8 cellular contexts compared by ENCODE assay signal in the genomic region with DNA sequence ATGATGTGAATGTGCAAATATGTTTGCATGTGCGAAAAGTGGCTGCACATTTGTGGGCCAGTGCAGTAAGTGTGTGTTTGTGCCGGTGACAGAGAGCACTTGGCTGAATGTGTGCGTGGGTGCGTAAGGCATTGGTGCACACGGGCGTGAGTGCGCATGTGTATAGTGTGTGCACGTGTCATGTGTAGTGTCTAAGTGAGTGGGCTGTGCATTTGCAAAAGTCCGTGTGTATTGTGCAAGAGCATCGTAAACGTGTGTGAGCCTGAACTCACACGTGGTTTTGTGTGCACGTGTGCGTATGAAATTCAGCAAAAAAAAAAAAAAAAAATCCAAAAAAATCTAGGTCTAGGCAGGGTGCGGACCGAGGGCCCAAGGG. TPM values are rescaled to one million over a fixed set of nuclear protein-coding genes. Genes with fewer than 3 reads are reported as not detected.
DNase-seq lines count a peak whose midpoint lies in the region; ATAC-seq and TF ChIP-seq lines count a peak whose summit lies in the region.

No MANE protein-coding gene starts in this region.

- peaks cover 0 to 2% (median 0%) of the 10 kb centered on the region in 5 experiments for H3K9me3 Mint-ChIP-seq in brain

- no peaks in the 10 kb centered on the region for H3K36me3 Mint-ChIP-seq in brain

- H3K9me3 ChIP-seq in neuronal stem cell (replicated peaks in 1 of 2; ENCODE audit: control insufficient read depth in 2 of 2, insufficient read depth in 1 of 2, low read depth in 1 of 2, low read length in 2 of 2) = peaks cover 1 to 4% of the 10 kb centered on the region in 2 donors

- no peak for TF ChIP-seq CTCF in brain (conservative IDR thresholded peaks at IDR 0.05)

- H3K4ac ChIP-seq in neuronal stem cell (ENCODE audit: low read length) = no peak overlapping the region

- peak overlapping the region; percentile 62 for H2AK5ac ChIP-seq in neuronal stem cell (ENCODE audit: low read depth, low read length)

- peak overlapping the region in 1 of 2 donors; percentile 61 for H3K4me3 ChIP-seq in neuronal stem cell (ENCODE audit: low read length in 2 of 2)

- no peak overlapping the region for H2BK15ac ChIP-seq in neuronal stem cell (ENCODE audit: low read length)

- no CpG with 5 or more reads among the region's 16 CpGs for WGBS in neuronal stem cell (ENCODE audit: extremely low coverage in 2 of 2, insufficient read length in 2 of 2, insufficient replicate concordance in 1 of 2), 2 donors

- H3K4me3 Mint-ChIP-seq in brain = peak overlapping the region; percentile 86 to 91 (median 87)

- no peak overlapping the region for H3K27ac Mint-ChIP-seq in brain

- H3K27me3 ChIP-seq in neuronal stem cell (ENCODE audit: control insufficient read depth in 3 of 3, insufficient read depth in 3 of 3, low read depth in 1 of 3, low read length in 3 of 3) = peaks cover 0 to 44% (median 14%) of the 10 kb centered on the region in 3 experiments

- no peak overlapping the region for H3K27ac ChIP-seq in neuronal stem cell (replicated peaks; ENCODE audit: low read length)

- peak overlapping the region; percentile 44 for H3K9ac ChIP-seq in neuronal stem cell (ENCODE audit: low read depth, low read length, poor library complexity)

- H3K36me3 ChIP-seq in neuronal stem cell (replicated peaks in 1 of 2; ENCODE audit: control insufficient read depth in 2 of 2, insufficient read depth in 2 of 2, low read length in 2 of 2) = no peaks in the 10 kb centered on the region

- H3K27me3 Mint-ChIP-seq in brain = peaks cover 84% of the 10 kb centered on the region

- no peaks in the 10 kb centered on the region for H3K79me1 ChIP-seq in neuronal stem cell (ENCODE audit: low read depth, low read length)

- H3K4me2 ChIP-seq in neuronal stem cell (ENCODE audit: insufficient read depth, low read length, poor library complexity, severe bottlenecking) = peak overlapping the region; percentile 72

- H3K14ac ChIP-seq in neuronal stem cell (ENCODE audit: low read length) = no peak overlapping the region

- no peak overlapping the region for H2BK120ac ChIP-seq in neuronal stem cell (ENCODE audit: low read depth, low read length)

- peak overlapping the region; percentile 84 for H3K18ac ChIP-seq in neuronal stem cell (ENCODE audit: low read length)

- H2AFZ ChIP-seq in neuronal stem cell (ENCODE audit: low read length) = no peak overlapping the region

- no peak overlapping the region for H4K91ac ChIP-seq in neuronal stem cell (ENCODE audit: low read depth, low read length, poor library complexity)

- no peak overlapping the region for H2BK5ac ChIP-seq in neuronal stem cell (ENCODE audit: low read length)

- peaks cover 7 to 10% of the 10 kb centered on the region in 2 donors for H3K4me1 ChIP-seq in neuronal stem cell (ENCODE audit: control insufficient read depth in 2 of 2, insufficient read depth in 1 of 2, low read depth in 1 of 2, low read length in 2 of 2)

- no peak overlapping the region for H3K23ac ChIP-seq in neuronal stem cell (ENCODE audit: low read depth, low read length, poor library complexity)

- peak; percentile 18 for ATAC-seq in GM18909 (IDR thresholded peaks at IDR 0.05; ENCODE audit: poor library complexity, unreplicated experiment)
- ATAC-seq in HG03175 (IDR thresholded peaks at IDR 0.05; ENCODE audit: unreplicated experiment) = peak; percentile 20

- H3K4me1 Mint-ChIP-seq in brain = peaks cover 56% of the 10 kb centered on the region

- H4K8ac ChIP-seq in neuronal stem cell (ENCODE audit: low read depth, low read length) = no peak overlapping the region

- DNase-seq in neuronal stem cell (ENCODE audit: low spot score) = no peak
- no peak for DNase-seq in NCI-H82 (lab: John Stamatoyannopoulos, UW)
- no peak for DNase-seq in COR-L47 (lab: John Stamatoyannopoulos, UW)
- no peak for DNase-seq in DMS153 (lab: John Stamatoyannopoulos, UW)
- no peak for DNase-seq in NCI-H1105 (lab: John Stamatoyannopoulos, UW)

- peak overlapping the region; percentile 76 for H2BK12ac ChIP-seq in neuronal stem cell (ENCODE audit: low read length)

RNA-seq across cellular contexts. Expression of a gene that starts 6.5 kb away (rescaled TPM):
- polyA plus RNA-seq in brain (ENCODE audit: insufficient read depth, low read depth, low replicate concordance) = 9.7 TPM
- 0.79 TPM for polyA plus RNA-seq in neuronal stem cell (2013, experiment 1 of 2)
- 0.83 TPM for polyA plus RNA-seq in neuronal stem cell (2013, experiment 2 of 2)
